ENCODE assay signal across 8 cellular contexts in the genomic region with DNA sequence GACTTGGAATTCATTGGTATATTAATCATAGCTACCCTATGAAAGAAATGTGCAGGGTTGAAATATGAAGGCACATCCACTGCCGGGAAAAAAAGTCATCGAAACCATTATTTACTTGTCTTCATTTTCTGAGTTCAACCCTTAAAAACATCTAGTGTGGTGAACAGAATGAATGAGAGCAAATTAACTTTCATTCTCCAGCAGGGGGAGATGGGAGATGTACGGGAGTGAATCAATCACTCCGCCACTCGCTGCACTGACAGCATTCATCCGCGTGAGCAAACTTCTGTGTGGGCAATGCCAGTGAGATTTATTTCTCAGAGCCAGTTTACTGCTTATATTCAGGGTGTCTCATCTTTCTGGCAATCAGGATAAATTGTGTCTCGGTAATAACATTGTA.
DNase-seq lines count a peak whose midpoint lies in the region; ATAC-seq, FAIRE-seq and TF ChIP-seq lines count a peak whose summit lies in the region.

No MANE protein-coding gene starts in this region.

- TF ChIP-seq EP300 in A549 (IDR thresholded peaks at IDR 0.05) = no peak

- no peak for TF ChIP-seq RAD21 in A549 (conservative IDR thresholded peaks at IDR 0.05 in 1 of 2, IDR thresholded peaks at IDR 0.05 in 1 of 2)

- no peak overlapping the region for H3K27ac ChIP-seq in A549

- no peak overlapping the region for H3K4me3 ChIP-seq in A549

- POLR2A ChIA-PET in A549 (lab: Yijun Ruan, JAX) (no interaction called here), HEK293T (lab: Yijun Ruan, JAX) (no interaction called here)

- CTCF ChIA-PET in A549 (lab: Yijun Ruan, JAX) = no interaction called here
- CTCF ChIA-PET in HEK293T (lab: Yijun Ruan, JAX) = interaction anchor here (0.6 to 1.5 kb wide), 2 partner anchors 14 to 1821 kb away, joined by 3 to 4 read pairs; no protein-coding TSS in a partner anchor

- TF ChIP-seq CTCF in A549 (IDR thresholded peaks at IDR 0.05) = no peak

- FAIRE-seq in A549 (lab: Jason Lieb, UNC) = no peak

- H3K4me2 ChIP-seq in A549 = no peak overlapping the region

- WGBS in A549 (ENCODE audit: missing lambda C conversion rate) = 25% methylated on average over 8 of the region's 8 CpGs

- H3K4me1 ChIP-seq in A549 = no peaks in the 10 kb centered on the region

- peak in 1 of 2 experiments; percentile 65; a peak in 3 of 6 replicates for ATAC-seq in A549
- ATAC-seq in HG02678 (IDR thresholded peaks at IDR 0.05; ENCODE audit: unreplicated experiment) = no peak
- no peak for ATAC-seq in GM18873 (IDR thresholded peaks at IDR 0.05; ENCODE audit: low FRiP score, unreplicated experiment)

- DNase-seq in A549 (ENCODE audit: low read depth in 1 of 2, low spot score in 1 of 2) (peak; percentile 2 to 41), HEK293T (ENCODE audit: extremely low spot score) (peak; percentile 58), RPMI7951 (ENCODE audit: low read depth) (peak; percentile 39), iPS-NIHi7 (ENCODE audit: extremely low spot score) (peak; percentile 6), DMS79 treated with DMSO at 0.1 percent for 48 hours (lab: John Stamatoyannopoulos, UW) (no peak), occipital lobe (lab: John Stamatoyannopoulos, UW) (no peak)

- H3K9me3 ChIP-seq in A549 = no peaks in the 10 kb centered on the region

- no peak for TF ChIP-seq POLR2A in A549 (IDR thresholded peaks at IDR 0.05; ENCODE audit: low read length)

TF ChIP-seq in A549, 52 proteins besides CTCF, POLR2A, EP300 and RAD21:
- TF ChIP-seq NR3C1 (IDR thresholded peaks at IDR 0.05) (no peak), RNF2 (IDR thresholded peaks at IDR 0.05; ENCODE audit: borderline replicate concordance, low read depth) (no peak)
- TF ChIP-seq, protein P1, sequence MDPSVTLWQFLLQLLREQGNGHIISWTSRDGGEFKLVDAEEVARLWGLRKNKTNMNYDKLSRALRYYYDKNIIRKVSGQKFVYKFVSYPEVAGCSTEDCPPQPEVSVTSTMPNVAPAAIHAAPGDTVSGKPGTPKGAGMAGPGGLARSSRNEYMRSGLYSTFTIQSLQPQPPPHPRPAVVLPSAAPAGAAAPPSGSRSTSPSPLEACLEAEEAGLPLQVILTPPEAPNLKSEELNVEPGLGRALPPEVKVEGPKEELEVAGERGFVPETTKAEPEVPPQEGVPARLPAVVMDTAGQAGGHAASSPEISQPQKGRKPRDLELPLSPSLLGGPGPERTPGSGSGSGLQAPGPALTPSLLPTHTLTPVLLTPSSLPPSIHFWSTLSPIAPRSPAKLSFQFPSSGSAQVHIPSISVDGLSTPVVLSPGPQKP (IDR thresholded peaks at IDR 0.05; ENCODE audit: low read depth, low read length) = no peak
TF ChIP-seq in A549: peak in this region for 0.

TF ChIP-seq in HEK293T, 16 proteins besides CTCF, POLR2A, EP300 and RAD21:
- TF ChIP-seq, protein P2, sequence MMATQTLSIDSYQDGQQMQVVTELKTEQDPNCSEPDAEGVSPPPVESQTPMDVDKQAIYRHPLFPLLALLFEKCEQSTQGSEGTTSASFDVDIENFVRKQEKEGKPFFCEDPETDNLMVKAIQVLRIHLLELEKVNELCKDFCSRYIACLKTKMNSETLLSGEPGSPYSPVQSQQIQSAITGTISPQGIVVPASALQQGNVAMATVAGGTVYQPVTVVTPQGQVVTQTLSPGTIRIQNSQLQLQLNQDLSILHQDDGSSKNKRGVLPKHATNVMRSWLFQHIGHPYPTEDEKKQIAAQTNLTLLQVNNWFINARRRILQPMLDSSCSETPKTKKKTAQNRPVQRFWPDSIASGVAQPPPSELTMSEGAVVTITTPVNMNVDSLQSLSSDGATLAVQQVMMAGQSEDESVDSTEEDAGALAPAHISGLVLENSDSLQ (IDR thresholded peaks at IDR 0.05) = peak; percentile 94
- TF ChIP-seq ELF4 (IDR thresholded peaks at IDR 0.05) = no peak

Comparison
In these comparisons a context has a peak if more than half of its experiments do, and no peak if none do; other contexts are left out.
1. DNase-seq: peak in A549 (2 of 2), HEK293T (single experiment), RPMI7951 (single experiment) and iPS-NIHi7 (single experiment); none in DMS79 treated with DMSO at 0.1 percent for 48 hours (single experiment) and occipital lobe (single experiment).